Comparison of ENCODE assay signal across 20 cellular contexts in genomic region chr5:52582313-52582712, GRCh38.
DNase-seq lines count a peak whose midpoint lies in the region; ATAC-seq and TF ChIP-seq lines count a peak whose summit lies in the region.
"Had no signal": no experiment of that assay in that cellular context is flagged by ENCODE, and none has a peak within 500 bp of the region (broad histone marks: within the 10 kb centered on the region; RNA-seq: fewer than 3 reads in every experiment).

No MANE protein-coding gene starts in this region.

- H3K27me3 ChIP-seq in WERI-Rb-1 (ENCODE audit: insufficient read depth, low read depth, severe bottlenecking), result no peaks in the 10 kb centered on the region
- H3K27me3 ChIP-seq: BLaER1, gastrocnemius medialis, transverse colon had no signal

- ATAC-seq in HG02870 (IDR thresholded peaks at IDR 0.05; ENCODE audit: unreplicated experiment), result no peak
- ATAC-seq: gastrocnemius medialis, left cardiac atrium, natural killer cell had no signal

- no peaks in the 10 kb centered on the region for H3K36me3 ChIP-seq in WERI-Rb-1
- H3K36me3 ChIP-seq: BLaER1, gastrocnemius medialis, transverse colon had no signal

- no peak overlapping the region for H3K27ac ChIP-seq in WERI-Rb-1
- H3K27ac ChIP-seq: 22Rv1, BLaER1, gastrocnemius medialis, transverse colon had no signal

- TF ChIP-seq CTCF in LNCaP clone FGC (IDR thresholded peaks at IDR 0.05; ENCODE audit: control insufficient read depth, extremely low read depth, insufficient read depth) (peak; percentile 24; the same call in 1 of the 2 replicates), WERI-Rb-1 (IDR thresholded peaks at IDR 0.05; ENCODE audit: low read depth, low read length) (peak; percentile 23; the same call in 1 of the 2 replicates)

- DNase-seq in DMS53 (lab: John Stamatoyannopoulos, UW) (peak; percentile 4), DMS53 treated with DMSO at 0.1 percent for 48 hours (lab: John Stamatoyannopoulos, UW; ENCODE audit: unreplicated experiment) (no peak), LNCaP clone FGC (ENCODE audit: low read depth) (no peak), WERI-Rb-1 (no peak), germinal center (ENCODE audit: low spot score) (no peak), COLO668 (lab: John Stamatoyannopoulos, UW; ENCODE audit: unreplicated experiment) (no peak)
- DNase-seq in stimulated activated CD8-positive, alpha-beta memory T cell treated with anti-CD3 and anti-CD28 coated beads, Interleukin-4, amount 100 ng/mL, for 48 hours, result no peak
- DNase-seq: activated CD4-positive, alpha-beta T cell treated with anti-CD3 and anti-CD28 coated beads, Interleukin-2, amount 50 U/mL, for 4 hours; erythroblast; gastrocnemius medialis; IMR-90; left cardiac atrium; natural killer cell; NCI-H187; stimulated activated naive CD4-positive, alpha-beta T cell; T-helper 1 cell; transverse colon had no signal

- no peaks in the 10 kb centered on the region for H3K9me3 ChIP-seq in WERI-Rb-1 (ENCODE audit: severe bottlenecking)
- H3K9me3 ChIP-seq: BLaER1, gastrocnemius medialis, transverse colon had no signal

- H3K4me3 ChIP-seq in LNCaP clone FGC (ENCODE audit: low read depth, low read length) (no peak overlapping the region), WERI-Rb-1 (ENCODE audit: low read depth, low read length) (no peak overlapping the region)
- H3K4me3 ChIP-seq: BLaER1, gastrocnemius medialis, transverse colon had no signal
